Comparison of ENCODE assay signal across 8 cellular contexts in genomic region chr4:14749910-14750309, GRCh38.
A peak's percentile ranks its signal among the peaks of the same experiment; 100 is the strongest.
DNase-seq lines count a peak whose midpoint lies in the region; ATAC-seq, FAIRE-seq and TF ChIP-seq lines count a peak whose summit lies in the region.

No MANE protein-coding gene starts in this region.

- H3K4me3 Mint-ChIP-seq in stimulated activated effector memory CD8-positive, alpha-beta T cell treated with anti-CD3 and anti-CD28 coated beads, Interleukin-12 subunit alpha, Interleukin-12 subunit beta, amount 100 ng/mL, for 72 hours = no peak overlapping the region

- H3K27ac Mint-ChIP-seq in stimulated activated effector memory CD8-positive, alpha-beta T cell treated with anti-CD3 and anti-CD28 coated beads, Interleukin-12 subunit alpha, Interleukin-12 subunit beta, amount 100 ng/mL, for 72 hours = no peak overlapping the region

- intact Hi-C loops in Right ventricle myocardium superior (cut with DNase I) = loop anchor here (10.0 kb wide), 1 partner anchor 255 kb away; the partner anchor contains the start of gene CPEB2

- TF ChIP-seq POLR2A in GM12891 (IDR thresholded peaks at IDR 0.05; ENCODE audit: low read depth, low read length) = no peak

- no peak for FAIRE-seq in GM12891 (lab: Jason Lieb, UNC)

- DNase-seq in GDM1 (lab: John Stamatoyannopoulos, UW) = peak; percentile 2
- DNase-seq in SK-N-DZ (ENCODE audit: low spot score) = peak; percentile 12
- peak; percentile 55 for DNase-seq in Right ventricle myocardium superior
- no peak for DNase-seq in stimulated activated effector memory CD8-positive, alpha-beta T cell treated with anti-CD3 and anti-CD28 coated beads, Interleukin-12 subunit alpha, Interleukin-12 subunit beta, amount 100 ng/mL, for 72 hours (ENCODE audit: low spot score in 2 of 2)
- DNase-seq in GM12891 (ENCODE audit: insufficient read length, low spot score) = no peak
- DNase-seq in DMS153 (lab: John Stamatoyannopoulos, UW) = no peak

- H3K36me3 Mint-ChIP-seq in stimulated activated effector memory CD8-positive, alpha-beta T cell treated with anti-CD3 and anti-CD28 coated beads, Interleukin-12 subunit alpha, Interleukin-12 subunit beta, amount 100 ng/mL, for 72 hours = no peaks in the 10 kb centered on the region

- ATAC-seq in HG02798 (IDR thresholded peaks at IDR 0.05; ENCODE audit: poor library complexity, unreplicated experiment) = peak; percentile 80
- ATAC-seq in Right ventricle myocardium superior (ENCODE audit: poor library complexity) = peak; percentile 92
- ATAC-seq in stimulated activated effector memory CD8-positive, alpha-beta T cell treated with anti-CD3 and anti-CD28 coated beads, Interleukin-12 subunit alpha, Interleukin-12 subunit beta, amount 100 ng/mL, for 72 hours = peak; percentile 72
- ATAC-seq in GM18909 (IDR thresholded peaks at IDR 0.05; ENCODE audit: poor library complexity, unreplicated experiment) = no peak

- H3K4me1 Mint-ChIP-seq in stimulated activated effector memory CD8-positive, alpha-beta T cell treated with anti-CD3 and anti-CD28 coated beads, Interleukin-12 subunit alpha, Interleukin-12 subunit beta, amount 100 ng/mL, for 72 hours = no peaks in the 10 kb centered on the region

- peaks cover 14% of the 10 kb centered on the region for H3K9me3 Mint-ChIP-seq in stimulated activated effector memory CD8-positive, alpha-beta T cell treated with anti-CD3 and anti-CD28 coated beads, Interleukin-12 subunit alpha, Interleukin-12 subunit beta, amount 100 ng/mL, for 72 hours

TF ChIP-seq in GM12891, 5 proteins besides CTCF, POLR2A, EP300 and RAD21:
- TF ChIP-seq SPI1 (IDR thresholded peaks at IDR 0.05; ENCODE audit: low read depth, low read length) = no peak
- no peak for TF ChIP-seq POLR2AphosphoS5 (IDR thresholded peaks at IDR 0.05; ENCODE audit: low read depth, low read length)
- no peak for TF ChIP-seq POU2F2 (IDR thresholded peaks at IDR 0.05; ENCODE audit: low read depth, low read length)
- TF ChIP-seq PAX5 (IDR thresholded peaks at IDR 0.05; ENCODE audit: insufficient read depth, low read length, severe bottlenecking) = no peak
- no peak for TF ChIP-seq TAF1 (IDR thresholded peaks at IDR 0.05; ENCODE audit: low read depth, low read length)
TF ChIP-seq in GM12891: peak in this region for 0.

Comparison
In these comparisons a context has a peak if more than half of its experiments do, and no peak if none do; other contexts are left out.
1. DNase-seq: peak in GDM1 (single experiment), SK-N-DZ (single experiment) and Right ventricle myocardium superior (single experiment); none in stimulated activated effector memory CD8-positive, alpha-beta T cell treated with anti-CD3 and anti-CD28 coated beads, Interleukin-12 subunit alpha, Interleukin-12 subunit beta, amount 100 ng/mL, for 72 hours (0 of 2), GM12891 (single experiment) and DMS153 (single experiment).